ENCODE assay signal across 7 cellular contexts in genomic region chr13:48976677-48977625, GRCh38. TPM values are rescaled to one million over a fixed set of nuclear protein-coding genes. Genes with fewer than 3 reads are reported as not detected.
DNase-seq lines count a peak whose midpoint lies in the region; ATAC-seq, FAIRE-seq and TF ChIP-seq lines count a peak whose summit lies in the region.

No MANE protein-coding gene starts in this region.

- POLR2A ChIA-PET in GM12878 (lab: Charles Lee) = no interaction called here

- peak; percentile 7 for ATAC-seq in GM21723 (IDR thresholded peaks at IDR 0.05; ENCODE audit: unreplicated experiment)
- peak; percentile 7; the same call in 2 of the 3 replicates for ATAC-seq in GM12878

- no peak for TF ChIP-seq EP300 in GM12878 (IDR thresholded peaks at IDR 0.05; ENCODE audit: borderline replicate concordance in 1 of 2, control insufficient read depth in 1 of 2, low read depth in 2 of 2, low read length in 2 of 2)

- no peak for TF ChIP-seq RAD21 in GM12878 (IDR thresholded peaks at IDR 0.05; ENCODE audit: insufficient read depth, low read depth, low read length)

- under 1% methylated on average over 30 of the region's 30 CpGs for whole genome bisulfite sequencing in GM12878 (ENCODE audit: insufficient coverage, insufficient replicate concordance, low lambda C conversion rate, missing lambda C conversion rate)
- 1 to 3% (median 2%) methylated on average over 26 to 30 of the region's 30 CpGs for WGBS in spleen, 5 donors

- FAIRE-seq in GM12878 (lab: Jason Lieb, UNC) = no peak
- peak; percentile 94 for FAIRE-seq in islet of Langerhans (lab: Jason Lieb, UNC)

- CTCF ChIA-PET in GM12878 (lab: Yijun Ruan, JAX) = interaction anchor here (0.6 kb wide), 1 partner anchor 888 kb away, joined by 3 read pairs; no protein-coding TSS in a partner anchor

- H3K27me3 ChIP-seq in GM12878 (replicated peaks in 1 of 2; ENCODE audit: control insufficient read depth in 2 of 2, insufficient read depth in 2 of 2, low read length in 1 of 2) (no peaks in the 10 kb centered on the region), spleen (replicated peaks in 1 of 7) (no peaks in the 10 kb centered on the region)

- DNase-seq in GM04503 (ENCODE audit: low read depth) (peak; percentile 6), NCI-H1694 treated with DMSO at 0.1 percent for 48 hours (lab: John Stamatoyannopoulos, UW) (peak; percentile 51), GM12878 (ENCODE audit: low read depth, low spot score) (no peak), spleen (no peak), RPMI8226 (no peak)

- TF ChIP-seq CTCF in GM12878 (IDR thresholded peaks at IDR 0.05 in 2 of 3, conservative IDR thresholded peaks at IDR 0.05 in 1 of 3; ENCODE audit: control insufficient read depth in 2 of 3, extremely low read depth in 1 of 3, insufficient read depth in 1 of 3, low read depth in 3 of 3, low read length in 3 of 3) = no peak
- TF ChIP-seq CTCF in spleen (IDR thresholded peaks at IDR 0.05 in 8 of 11, conservative IDR thresholded peaks at IDR 0.05 in 3 of 11) = no peak

- H3K36me3 ChIP-seq in GM12878 (ENCODE audit: control insufficient read depth in 2 of 2, insufficient read depth in 2 of 2, low read length in 1 of 2) = no peaks in the 10 kb centered on the region
- no peaks in the 10 kb centered on the region for H3K36me3 ChIP-seq in spleen

- H3K4me3 ChIP-seq in GM12878 = peak overlapping the region; percentile 80
- peak overlapping the region; percentile 69 to 86 (median 76) for H3K4me3 ChIP-seq in spleen

- RAD21 ChIA-PET in GM12878 (lab: Charles Lee; ENCODE audit: unreplicated experiment) = interaction anchor here (1.5 kb wide), 1 partner anchor 12 kb away, joined by 4 read pairs; no protein-coding TSS in a partner anchor

- intact Hi-C loops in GM12878 (cut with micrococcal nuclease; ENCODE audit: unreplicated experiment) (loop anchor here (5.0 kb wide), 2 partner anchors 105 to 135 kb away; no protein-coding TSS in a partner anchor), spleen (cut with DNase I; ENCODE audit: low total_unique reads) (no loop called here)

- TF ChIP-seq POLR2A in GM12878 (IDR thresholded peaks at IDR 0.05; ENCODE audit: low read depth, low read length) (no peak), spleen (IDR thresholded peaks at IDR 0.05) (no peak)

- H3K79me2 ChIP-seq in GM12878 (ENCODE audit: control insufficient read depth, insufficient read depth, low read length) = peaks cover 58% of the 10 kb centered on the region

- in situ Hi-C loops in GM12878 (cut with MboI) = no loop called here

- H4K20me1 ChIP-seq in GM12878 (ENCODE audit: control insufficient read depth, insufficient read depth) = no peaks in the 10 kb centered on the region

- H3K9ac ChIP-seq in GM12878 (ENCODE audit: control insufficient read depth, insufficient read depth, low read length) = peak overlapping the region; percentile 97

- H3K9me3 ChIP-seq in GM12878 (replicated peaks; ENCODE audit: control insufficient read depth, insufficient read depth, low read length) (peaks cover 16% of the 10 kb centered on the region), spleen (peaks cover 0 to 27% (median 25%) of the 10 kb centered on the region in 8 donors)

- BruUV-seq in GM12878 (replicated peaks; lab: Mats Ljungman, UMichigan) = TSS peak; percentile 66

- SMC1A ChIA-PET in GM12878 (lab: Charles Lee; ENCODE audit: uncharacterized antibody, unreplicated experiment) = interaction anchor here (0.9 to 1.1 kb wide), 2 partner anchors 10 to 27 kb away, joined by 3 to 4 read pairs; no protein-coding TSS in a partner anchor

- 0 out of 2 replicates have a peak overlapping the region, but pooled peaks have one; percentile 17 for H3K4me2 ChIP-seq in GM12878 (ENCODE audit: control insufficient read depth, insufficient read depth)

- H3K4me1 ChIP-seq in GM12878 (ENCODE audit: control insufficient read depth, insufficient read depth, low read length) = peaks cover 7% of the 10 kb centered on the region; the same call in 1 of the 2 replicates
- peaks cover 26 to 65% (median 51%) of the 10 kb centered on the region in 6 donors for H3K4me1 ChIP-seq in spleen

- H2AFZ ChIP-seq in GM12878 (ENCODE audit: control insufficient read depth, low read depth, low read length) = peak overlapping the region; percentile 15

- H3K27ac ChIP-seq in GM12878 (ENCODE audit: control insufficient read depth, insufficient read depth) = peak overlapping the region; percentile 83
- peak overlapping the region; percentile 99 to 100 (median 100) for H3K27ac ChIP-seq in spleen

TF ChIP-seq in GM12878, 131 proteins besides CTCF, POLR2A, EP300 and RAD21 (continues in another document):
- TF ChIP-seq ZNF622 (IDR thresholded peaks at IDR 0.05) (no peak), EGR1 (IDR thresholded peaks at IDR 0.05; ENCODE audit: borderline replicate concordance in 1 of 2, low read depth in 2 of 2, low read length in 2 of 2) (no peak), ZBTB33 (IDR thresholded peaks at IDR 0.05) (no peak), SMAD5 (IDR thresholded peaks at IDR 0.05; ENCODE audit: low read depth) (0 out of 2 replicates have a peak, but pooled peaks have one; percentile 10), IRF4 (IDR thresholded peaks at IDR 0.05; ENCODE audit: low read depth, low read length) (0 out of 2 replicates have a peak, but pooled peaks have one; percentile 16), MTA2 (IDR thresholded peaks at IDR 0.05; ENCODE audit: low read depth) (0 out of 2 replicates have a peak, but pooled peaks have one; percentile 32), STAT3 (IDR thresholded peaks at IDR 0.05; ENCODE audit: low read depth, low read length) (no peak), SMC3 (IDR thresholded peaks at IDR 0.05; ENCODE audit: borderline replicate concordance, low read length) (no peak)
- TF ChIP-seq, protein P1, sequence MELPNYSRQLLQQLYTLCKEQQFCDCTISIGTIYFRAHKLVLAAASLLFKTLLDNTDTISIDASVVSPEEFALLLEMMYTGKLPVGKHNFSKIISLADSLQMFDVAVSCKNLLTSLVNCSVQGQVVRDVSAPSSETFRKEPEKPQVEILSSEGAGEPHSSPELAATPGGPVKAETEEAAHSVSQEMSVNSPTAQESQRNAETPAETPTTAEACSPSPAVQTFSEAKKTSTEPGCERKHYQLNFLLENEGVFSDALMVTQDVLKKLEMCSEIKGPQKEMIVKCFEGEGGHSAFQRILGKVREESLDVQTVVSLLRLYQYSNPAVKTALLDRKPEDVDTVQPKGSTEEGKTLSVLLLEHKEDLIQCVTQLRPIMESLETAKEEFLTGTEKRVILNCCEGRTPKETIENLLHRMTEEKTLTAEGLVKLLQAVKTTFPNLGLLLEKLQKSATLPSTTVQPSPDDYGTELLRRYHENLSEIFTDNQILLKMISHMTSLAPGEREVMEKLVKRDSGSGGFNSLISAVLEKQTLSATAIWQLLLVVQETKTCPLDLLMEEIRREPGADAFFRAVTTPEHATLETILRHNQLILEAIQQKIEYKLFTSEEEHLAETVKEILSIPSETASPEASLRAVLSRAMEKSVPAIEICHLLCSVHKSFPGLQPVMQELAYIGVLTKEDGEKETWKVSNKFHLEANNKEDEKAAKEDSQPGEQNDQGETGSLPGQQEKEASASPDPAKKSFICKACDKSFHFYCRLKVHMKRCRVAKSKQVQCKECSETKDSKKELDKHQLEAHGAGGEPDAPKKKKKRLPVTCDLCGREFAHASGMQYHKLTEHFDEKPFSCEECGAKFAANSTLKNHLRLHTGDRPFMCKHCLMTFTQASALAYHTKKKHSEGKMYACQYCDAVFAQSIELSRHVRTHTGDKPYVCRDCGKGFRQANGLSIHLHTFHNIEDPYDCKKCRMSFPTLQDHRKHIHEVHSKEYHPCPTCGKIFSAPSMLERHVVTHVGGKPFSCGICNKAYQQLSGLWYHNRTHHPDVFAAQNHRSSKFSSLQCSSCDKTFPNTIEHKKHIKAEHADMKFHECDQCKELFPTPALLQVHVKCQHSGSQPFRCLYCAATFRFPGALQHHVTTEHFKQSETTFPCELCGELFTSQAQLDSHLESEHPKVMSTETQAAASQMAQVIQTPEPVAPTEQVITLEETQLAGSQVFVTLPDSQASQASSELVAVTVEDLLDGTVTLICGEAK (IDR thresholded peaks at IDR 0.05; ENCODE audit: borderline replicate concordance) = no peak; the same call in 1 of the 2 replicates

RNA-seq across cellular contexts. Expression of gene FNDC3A, which starts 1.2 kb away (rescaled TPM):
- 139 and 143 TPM in 2 replicates for total RNA-seq in GM12878 (2013; cell fraction: nucleolus; rRNA removed)
- total RNA-seq in GM12878 (2014; rRNA removed) (25.0 and 27.9 TPM in 2 replicates), GM12878 (2014; rRNA removed; fragmentation: Illumina TruSeq; extraction: Trizol) (32.2 and 33.6 TPM in 2 replicates), GM12878 (2021) (23.6 and 26.2 TPM in 2 replicates), spleen (10 to 100 TPM; 45.3 to 83.7 (median 56.5) TPM)
- polyA plus RNA-seq in GM12878 (2011; ENCODE audit: low read depth) = 16.8 TPM
- polyA plus RNA-seq in GM12878 (2011; rRNA removed) (46.4 and 63.8 TPM in 2 replicates), GM12878 (2014; fragmentation: Illumina TruSeq; extraction: Trizol) (29.2 and 36.0 TPM in 2 replicates), GM12878 (2014; fragmentation: Nextera tagmentation; extraction: Ambion mirVana) (1 to 10 TPM; 6.3 to 8.4 TPM), GM12878 (2014; rRNA removed) (15.6 and 20.5 TPM in 2 replicates), GM12878 (2016; fragmentation: Nextera tagmentation; extraction: Ambion mirVana) (10 to 100 TPM; 14.6 to 15.7 TPM), spleen (10 to 100 TPM; 11.2 to 16.1 (median 13.3) TPM)
- polyA plus RNA-seq in GM12878 (2011; cell fraction: cytosol; rRNA removed) = 20.2 and 24.0 TPM in 2 replicates
- 44.8 and 48.2 TPM in 2 replicates for polyA plus RNA-seq in GM12878 (2011; cell fraction: nucleus; rRNA removed)
- polyA plus RNA-seq in GM12878 (2012) = 17.2 and 24.4 TPM in 2 replicates
- 84.8 and 124 TPM in 2 replicates for polyA minus RNA-seq in GM12878 (2011; rRNA and poly(A)+ RNA removed)
- 18.0 and 19.6 TPM in 2 replicates for polyA minus RNA-seq in GM12878 (2011; cell fraction: cytosol; rRNA and poly(A)+ RNA removed)
- polyA minus RNA-seq in GM12878 (2011; cell fraction: nucleus; rRNA and poly(A)+ RNA removed) = 46.8 and 64.9 TPM in 2 replicates

Comparison
In these comparisons a context has a peak if more than half of its experiments do, and no peak if none do; other contexts are left out.
1. DNase-seq: peak in GM04503 (single experiment) and NCI-H1694 treated with DMSO at 0.1 percent for 48 hours (single experiment); none in GM12878 (single experiment), spleen (single experiment) and RPMI8226 (single experiment).